Comparison of ENCODE assay signal across 20 cellular contexts in genomic region chr13:65159803-65160202, GRCh38.
DNase-seq lines count a peak whose midpoint lies in the region; ATAC-seq, FAIRE-seq and TF ChIP-seq lines count a peak whose summit lies in the region.
"Had no signal": no experiment of that assay in that cellular context is flagged by ENCODE, and none has a peak within 500 bp of the region (broad histone marks: within the 10 kb centered on the region; RNA-seq: fewer than 3 reads in every experiment).

No MANE protein-coding gene starts in this region.

- peak; percentile 31 for DNase-seq in HEK293T (ENCODE audit: extremely low spot score)
- no peak for DNase-seq in kidney
- DNase-seq in NCI-H187 (lab: John Stamatoyannopoulos, UW) = no peak
- DNase-seq in activated naive CD4-positive, alpha-beta T cell treated with Interleukin-2 at 50 U/mL for 16 hours = no peak
- DNase-seq: ACHN; BE2C; C1 segment of cervical spinal cord; CD4-positive, CD25-positive, alpha-beta regulatory T cell; CD8-positive, alpha-beta memory T cell; COR-L47; DMS 273 treated with DMSO at 0.1 percent for 48 hours; DMS53; DND-41; EL; GM23248 had no signal

- no peaks in the 10 kb centered on the region for H4K20me1 ChIP-seq in OCI-LY3 (ENCODE audit: insufficient read depth, low read length)

- intact Hi-C loops in kidney (cut with DNase I) = no loop called here

- no peaks in the 10 kb centered on the region for H3K79me2 ChIP-seq in OCI-LY3 (ENCODE audit: low read length)

- H3K4me2 ChIP-seq in OCI-LY3 (ENCODE audit: low read length) = no peak overlapping the region

- no peaks in the 10 kb centered on the region for H3K36me3 ChIP-seq in OCI-LY3 (replicated peaks; ENCODE audit: low read depth, low read length)
- H3K36me3 ChIP-seq in kidney (ENCODE audit: control insufficient read depth in 1 of 2, insufficient read depth in 2 of 2, low read length in 2 of 2) = no peaks in the 10 kb centered on the region
- H3K36me3 ChIP-seq: BE2C had no signal

- no peaks in the 10 kb centered on the region for H3K27me3 ChIP-seq in OCI-LY3 (ENCODE audit: low read depth, low read length)
- H3K27me3 ChIP-seq: BE2C had no signal

- CTCF ChIA-PET in HEK293T (lab: Yijun Ruan, JAX) = interaction anchor here (0.6 kb wide), 1 partner anchor 203 kb away, joined by 5 read pairs; no protein-coding TSS in a partner anchor

- H3K9ac ChIP-seq in OCI-LY3 (ENCODE audit: low read length) (no peak overlapping the region), kidney (ENCODE audit: low read length in 2 of 2) (no peak overlapping the region)
- H3K9ac ChIP-seq: GM23248 had no signal

- FAIRE-seq in kidney (lab: Jason Lieb, UNC) = peak; percentile 78
- FAIRE-seq: GM12891, H54 had no signal

- H3K27ac ChIP-seq in OCI-LY3 (ENCODE audit: low read length) = no peak overlapping the region
- H3K27ac ChIP-seq in kidney (ENCODE audit: low read depth in 2 of 2, low read length in 2 of 2) = no peak overlapping the region
- H3K27ac ChIP-seq: GM23248 had no signal

- POLR2A ChIA-PET in HEK293T (lab: Yijun Ruan, JAX) = no interaction called here

- H3K4me1 ChIP-seq in OCI-LY3 (ENCODE audit: low read length) (peaks cover 18% of the 10 kb centered on the region), kidney (ENCODE audit: control insufficient read depth in 1 of 2, insufficient read depth in 1 of 2, low read depth in 1 of 2, low read length in 2 of 2) (no peaks in the 10 kb centered on the region)

- TF ChIP-seq CTCF in OCI-LY3 (IDR thresholded peaks at IDR 0.05; ENCODE audit: low read depth, low read length) (no peak), kidney (IDR thresholded peaks at IDR 0.05; ENCODE audit: borderline replicate concordance, extremely low read depth, insufficient read depth) (no peak)

- H3K9me3 ChIP-seq in OCI-LY3 (ENCODE audit: insufficient read depth, low read length) (0 out of 2 replicates have a peak, but pooled peaks cover 2% of the 10 kb centered on the region), kidney (ENCODE audit: control insufficient read depth in 1 of 2, low read length in 2 of 2) (no peaks in the 10 kb centered on the region)
- H3K9me3 ChIP-seq: BE2C had no signal

- ATAC-seq in HG02852 (IDR thresholded peaks at IDR 0.05; ENCODE audit: unreplicated experiment) = no peak
- ATAC-seq: HCT116 had no signal

- H3K4me3 ChIP-seq in OCI-LY3 (ENCODE audit: low read length) (no peak overlapping the region), kidney (ENCODE audit: low read length in 2 of 2) (no peak overlapping the region)
- H3K4me3 ChIP-seq: GM23248 had no signal

- H2AFZ ChIP-seq in OCI-LY3 (ENCODE audit: low read depth, low read length) = peak overlapping the region; percentile 24; the same call in 1 of the 2 replicates
- H2AFZ ChIP-seq: GM23248 had no signal

TF ChIP-seq in HEK293T, 16 proteins besides CTCF, POLR2A, EP300 and RAD21:
- TF ChIP-seq ZNF384 (IDR thresholded peaks at IDR 0.05) (peak; percentile 67; the same call in 1 of the 2 replicates), L3MBTL2 (conservative IDR thresholded peaks at IDR 0.05) (no peak), CTBP1 (IDR thresholded peaks at IDR 0.05; ENCODE audit: borderline replicate concordance) (peak; percentile 79; the same call in 1 of the 2 replicates), PKNOX1 (IDR thresholded peaks at IDR 0.05) (peak; percentile 95), FOXK2 (IDR thresholded peaks at IDR 0.05) (no peak)
